In the genomic region with DNA sequence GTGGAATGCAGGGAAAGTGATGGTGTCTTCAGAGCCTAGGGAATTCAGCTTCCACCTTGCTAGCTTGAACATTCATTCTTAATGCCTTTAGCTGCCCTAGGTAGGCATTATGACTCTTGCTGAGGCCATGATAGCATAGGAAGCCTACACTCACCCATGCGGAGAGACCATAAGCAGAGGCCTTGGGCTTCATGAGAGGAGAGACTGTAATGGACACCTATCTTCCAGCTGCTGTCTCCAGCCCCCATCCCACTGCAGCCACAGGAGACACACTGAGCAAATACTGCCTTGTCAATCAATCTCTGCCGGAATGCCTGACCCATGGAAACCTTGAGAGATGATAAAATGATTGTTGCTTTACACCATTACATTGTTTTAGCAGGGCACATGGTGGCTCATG, we compare ENCODE assay signal across 20 cellular contexts.
"Had no signal": no experiment of that assay in that cellular context is flagged by ENCODE, and none has a peak within 500 bp of the region (broad histone marks: within the 10 kb centered on the region; RNA-seq: fewer than 3 reads in every experiment).

No MANE protein-coding gene starts in this region.

- DNase-seq: KBM-7, MV-4-11, NCI-H1048, NCI-H1105, NCI-H1436 treated with DMSO at 0.1 percent for 48 hours, NCI-H1694, NCI-H187 treated with DMSO at 0.1 percent for 48 hours, NCI-H2029 treated with DMSO at 0.1 percent for 48 hours, NCI-H2171 treated with DMSO at 0.1 percent for 48 hours, NCI-H345, NCI-H446 treated with DMSO at 0.1 percent for 48 hours, NCI-H510A treated with DMSO at 0.1 percent for 48 hours, NCI-H526, NCI-H748 treated with DMSO at 0.1 percent for 48 hours, Right ventricle myocardium superior, RPMI8226, SIG-M5 had no signal

- H3K4me3 ChIP-seq: SJSA1, SK-N-MC had no signal

- H3K4me1 ChIP-seq: SJSA1 had no signal

- H3K36me3 ChIP-seq: SJSA1 had no signal

- H3K27me3 ChIP-seq: SJSA1 had no signal

- H3K9me3 ChIP-seq: SJSA1 had no signal

- H3K27ac ChIP-seq: HL-60, SJSA1, SK-N-MC had no signal
